In genomic region chr17:78267257-78268073, GRCh38 we compare ENCODE assay signal across 1 cellular context.
TF ChIP-seq lines count a peak whose summit lies in the region.

No MANE protein-coding gene starts in this region.

TF ChIP-seq in K562, 482 proteins besides CTCF, POLR2A, EP300 and RAD21:
- TF ChIP-seq EWSR1 (IDR thresholded peaks at IDR 0.05; ENCODE audit: borderline replicate concordance, low read depth, partially characterized antibody): no peak
- TF ChIP-seq STAT5B (CRISPR knock-in tag; IDR thresholded peaks at IDR 0.05): no peak
- TF ChIP-seq CREM (IDR thresholded peaks at IDR 0.05; ENCODE audit: low read depth): 0 out of 2 replicates have a peak, but pooled peaks have one; percentile 4
- TF ChIP-seq, protein P1, sequence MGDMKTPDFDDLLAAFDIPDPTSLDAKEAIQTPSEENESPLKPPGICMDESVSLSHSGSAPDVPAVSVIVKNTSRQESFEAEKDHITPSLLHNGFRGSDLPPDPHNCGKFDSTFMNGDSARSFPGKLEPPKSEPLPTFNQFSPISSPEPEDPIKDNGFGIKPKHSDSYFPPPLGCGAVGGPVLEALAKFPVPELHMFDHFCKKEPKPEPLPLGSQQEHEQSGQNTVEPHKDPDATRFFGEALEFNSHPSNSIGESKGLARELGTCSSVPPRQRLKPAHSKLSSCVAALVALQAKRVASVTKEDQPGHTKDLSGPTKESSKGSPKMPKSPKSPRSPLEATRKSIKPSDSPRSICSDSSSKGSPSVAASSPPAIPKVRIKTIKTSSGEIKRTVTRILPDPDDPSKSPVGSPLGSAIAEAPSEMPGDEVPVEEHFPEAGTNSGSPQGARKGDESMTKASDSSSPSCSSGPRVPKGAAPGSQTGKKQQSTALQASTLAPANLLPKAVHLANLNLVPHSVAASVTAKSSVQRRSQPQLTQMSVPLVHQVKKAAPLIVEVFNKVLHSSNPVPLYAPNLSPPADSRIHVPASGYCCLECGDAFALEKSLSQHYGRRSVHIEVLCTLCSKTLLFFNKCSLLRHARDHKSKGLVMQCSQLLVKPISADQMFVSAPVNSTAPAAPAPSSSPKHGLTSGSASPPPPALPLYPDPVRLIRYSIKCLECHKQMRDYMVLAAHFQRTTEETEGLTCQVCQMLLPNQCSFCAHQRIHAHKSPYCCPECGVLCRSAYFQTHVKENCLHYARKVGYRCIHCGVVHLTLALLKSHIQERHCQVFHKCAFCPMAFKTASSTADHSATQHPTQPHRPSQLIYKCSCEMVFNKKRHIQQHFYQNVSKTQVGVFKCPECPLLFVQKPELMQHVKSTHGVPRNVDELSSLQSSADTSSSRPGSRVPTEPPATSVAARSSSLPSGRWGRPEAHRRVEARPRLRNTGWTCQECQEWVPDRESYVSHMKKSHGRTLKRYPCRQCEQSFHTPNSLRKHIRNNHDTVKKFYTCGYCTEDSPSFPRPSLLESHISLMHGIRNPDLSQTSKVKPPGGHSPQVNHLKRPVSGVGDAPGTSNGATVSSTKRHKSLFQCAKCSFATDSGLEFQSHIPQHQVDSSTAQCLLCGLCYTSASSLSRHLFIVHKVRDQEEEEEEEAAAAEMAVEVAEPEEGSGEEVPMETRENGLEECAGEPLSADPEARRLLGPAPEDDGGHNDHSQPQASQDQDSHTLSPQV (IDR thresholded peaks at IDR 0.05): peak; percentile 65; the same call in 1 of the 2 replicates
- TF ChIP-seq ZNF589 (CRISPR knock-in tag; IDR thresholded peaks at IDR 0.05; ENCODE audit: low read depth): peak; percentile 62; the same call in 1 of the 2 replicates
- no peak for TF ChIP-seq NBN (IDR thresholded peaks at IDR 0.05; ENCODE audit: low read depth)
- peak; percentile 21; the same call in 1 of the 2 replicates for TF ChIP-seq GATAD2B (IDR thresholded peaks at IDR 0.05; ENCODE audit: borderline replicate concordance)
- TF ChIP-seq ELK1 (CRISPR knock-in tag; IDR thresholded peaks at IDR 0.05): no peak
- TF ChIP-seq, protein P2, sequence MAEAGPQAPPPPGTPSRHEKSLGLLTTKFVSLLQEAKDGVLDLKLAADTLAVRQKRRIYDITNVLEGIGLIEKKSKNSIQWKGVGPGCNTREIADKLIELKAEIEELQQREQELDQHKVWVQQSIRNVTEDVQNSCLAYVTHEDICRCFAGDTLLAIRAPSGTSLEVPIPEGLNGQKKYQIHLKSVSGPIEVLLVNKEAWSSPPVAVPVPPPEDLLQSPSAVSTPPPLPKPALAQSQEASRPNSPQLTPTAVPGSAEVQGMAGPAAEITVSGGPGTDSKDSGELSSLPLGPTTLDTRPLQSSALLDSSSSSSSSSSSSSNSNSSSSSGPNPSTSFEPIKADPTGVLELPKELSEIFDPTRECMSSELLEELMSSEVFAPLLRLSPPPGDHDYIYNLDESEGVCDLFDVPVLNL (CRISPR knock-in tag; IDR thresholded peaks at IDR 0.05; ENCODE audit: low read depth): no peak
- no peak for TF ChIP-seq U2AF1 (optimal IDR thresholded peaks at IDR 0.05; ENCODE audit: low read depth, low read length)
- peak; percentile 31; the same call in 1 of the 2 replicates for TF ChIP-seq RBFOX2 (IDR thresholded peaks at IDR 0.05; ENCODE audit: low read depth, low read length)
- TF ChIP-seq ZFX (CRISPR knock-in tag; IDR thresholded peaks at IDR 0.05): peak; percentile 68
- TF ChIP-seq HOXB6 (CRISPR knock-in tag; IDR thresholded peaks at IDR 0.05; ENCODE audit: borderline replicate concordance): no peak
- TF ChIP-seq PHF8 (IDR thresholded peaks at IDR 0.05; ENCODE audit: borderline replicate concordance, low read length): no peak
- TF ChIP-seq ZNF518B (CRISPR knock-in tag; IDR thresholded peaks at IDR 0.05): no peak
- TF ChIP-seq ATF1 (CRISPR knock-in tag; IDR thresholded peaks at IDR 0.05): no peak
- TF ChIP-seq ATF1 (tag; IDR thresholded peaks at IDR 0.05): 0 out of 2 replicates have a peak, but pooled peaks have one; percentile 13
- no peak for TF ChIP-seq ADNP (tag; IDR thresholded peaks at IDR 0.05)
- no peak for TF ChIP-seq NR2C1 (IDR thresholded peaks at IDR 0.05)
- peak; percentile 53; the same call in 1 of the 2 replicates for TF ChIP-seq NR2C1 (tag; IDR thresholded peaks at IDR 0.05)
- TF ChIP-seq SMAD4 (CRISPR knock-in tag; conservative IDR thresholded peaks at IDR 0.05): 0 out of 2 replicates have a peak, but pooled peaks have one; percentile 32
- TF ChIP-seq SMAD1 (IDR thresholded peaks at IDR 0.05; ENCODE audit: low read depth, low read length, partially characterized antibody): no peak
- TF ChIP-seq NFRKB (IDR thresholded peaks at IDR 0.05; ENCODE audit: low read depth): 0 out of 2 replicates have a peak, but pooled peaks have one; percentile 51
- TF ChIP-seq FOXK2 (conservative IDR thresholded peaks at IDR 0.05 in 1 of 2, IDR thresholded peaks at IDR 0.05 in 1 of 2; ENCODE audit: low read depth in 2 of 2): no peak
- peak; percentile 42; the same call in 1 of the 2 replicates for TF ChIP-seq TFAP4 (CRISPR knock-in tag; IDR thresholded peaks at IDR 0.05; ENCODE audit: borderline replicate concordance)
- TF ChIP-seq ETV6 (IDR thresholded peaks at IDR 0.05; ENCODE audit: borderline replicate concordance in 1 of 2, low read depth in 2 of 2, low read length in 1 of 2): no peak
- no peak for TF ChIP-seq ETV6 (CRISPR knock-in tag; IDR thresholded peaks at IDR 0.05; ENCODE audit: borderline replicate concordance)
- 0 out of 2 replicates have a peak, but pooled peaks have one; percentile 17 for TF ChIP-seq CBFA2T2 (conservative IDR thresholded peaks at IDR 0.05)
- no peak for TF ChIP-seq ZSCAN29 (IDR thresholded peaks at IDR 0.05)
- TF ChIP-seq ILK (tag; IDR thresholded peaks at IDR 0.05; ENCODE audit: borderline replicate concordance, low read depth): no peak
- peak; percentile 45 for TF ChIP-seq RBM39 (optimal IDR thresholded peaks at IDR 0.05; ENCODE audit: low read depth, low read length)
- 0 out of 2 replicates have a peak, but pooled peaks have one; percentile 35 for TF ChIP-seq THRAP3 (IDR thresholded peaks at IDR 0.05; ENCODE audit: borderline replicate concordance)
- TF ChIP-seq CXXC5 (CRISPR knock-in tag; IDR thresholded peaks at IDR 0.05): 0 out of 2 replicates have a peak, but pooled peaks have one; percentile 25
- peak in 1 of 2 experiments; percentile 86; a peak in 2 of 4 replicates for TF ChIP-seq MLLT1 (IDR thresholded peaks at IDR 0.05)
- TF ChIP-seq MAZ (CRISPR knock-in tag; conservative IDR thresholded peaks at IDR 0.05 in 1 of 2, IDR thresholded peaks at IDR 0.05 in 1 of 2): peak in 1 of 2 experiments; percentile 37; a peak in 1 of 4 replicates
- TF ChIP-seq ZNF668 (CRISPR knock-in tag; IDR thresholded peaks at IDR 0.05): no peak
- TF ChIP-seq NR4A1 (CRISPR knock-in tag; IDR thresholded peaks at IDR 0.05): no peak
- peak; percentile 71; the same call in 1 of the 2 replicates for TF ChIP-seq NR4A1 (tag; IDR thresholded peaks at IDR 0.05)
- peak; percentile 74; the same call in 1 of the 2 replicates for TF ChIP-seq KAT7 (CRISPR knock-in tag; IDR thresholded peaks at IDR 0.05; ENCODE audit: borderline replicate concordance)
- no peak; the same call in 1 of the 2 replicates for TF ChIP-seq JUND (IDR thresholded peaks at IDR 0.05; ENCODE audit: borderline replicate concordance, low read depth, low read length)
- TF ChIP-seq JUND (tag; IDR thresholded peaks at IDR 0.05; ENCODE audit: borderline replicate concordance, low read depth, low read length): no peak; the same call in 2 of the 3 replicates
- TF ChIP-seq CBFA2T3 (IDR thresholded peaks at IDR 0.05): peak; percentile 59
- TF ChIP-seq HDAC1 (IDR thresholded peaks at IDR 0.05): peak in 1 of 2 experiments; percentile 28; a peak in 1 of 4 replicates
- TF ChIP-seq KDM5B (IDR thresholded peaks at IDR 0.05; ENCODE audit: insufficient replicate concordance, low read depth, low read length): peak; percentile 25
- TF ChIP-seq GATAD2A (IDR thresholded peaks at IDR 0.05): 0 out of 2 replicates have a peak, but pooled peaks have one; percentile 56
- TF ChIP-seq, protein P3, sequence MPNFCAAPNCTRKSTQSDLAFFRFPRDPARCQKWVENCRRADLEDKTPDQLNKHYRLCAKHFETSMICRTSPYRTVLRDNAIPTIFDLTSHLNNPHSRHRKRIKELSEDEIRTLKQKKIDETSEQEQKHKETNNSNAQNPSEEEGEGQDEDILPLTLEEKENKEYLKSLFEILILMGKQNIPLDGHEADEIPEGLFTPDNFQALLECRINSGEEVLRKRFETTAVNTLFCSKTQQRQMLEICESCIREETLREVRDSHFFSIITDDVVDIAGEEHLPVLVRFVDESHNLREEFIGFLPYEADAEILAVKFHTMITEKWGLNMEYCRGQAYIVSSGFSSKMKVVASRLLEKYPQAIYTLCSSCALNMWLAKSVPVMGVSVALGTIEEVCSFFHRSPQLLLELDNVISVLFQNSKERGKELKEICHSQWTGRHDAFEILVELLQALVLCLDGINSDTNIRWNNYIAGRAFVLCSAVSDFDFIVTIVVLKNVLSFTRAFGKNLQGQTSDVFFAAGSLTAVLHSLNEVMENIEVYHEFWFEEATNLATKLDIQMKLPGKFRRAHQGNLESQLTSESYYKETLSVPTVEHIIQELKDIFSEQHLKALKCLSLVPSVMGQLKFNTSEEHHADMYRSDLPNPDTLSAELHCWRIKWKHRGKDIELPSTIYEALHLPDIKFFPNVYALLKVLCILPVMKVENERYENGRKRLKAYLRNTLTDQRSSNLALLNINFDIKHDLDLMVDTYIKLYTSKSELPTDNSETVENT (CRISPR knock-in tag; IDR thresholded peaks at IDR 0.05): no peak
- TF ChIP-seq ARID1B (IDR thresholded peaks at IDR 0.05): peak; percentile 62
- no peak for TF ChIP-seq NELFE (IDR thresholded peaks at IDR 0.05; ENCODE audit: insufficient read depth, insufficient read length)
- TF ChIP-seq POLR2G (IDR thresholded peaks at IDR 0.05; ENCODE audit: low read depth, low read length): peak; percentile 76
- peak; percentile 83 for TF ChIP-seq ESRRA (IDR thresholded peaks at IDR 0.05; ENCODE audit: borderline replicate concordance, low read depth)
- TF ChIP-seq TOE1 (IDR thresholded peaks at IDR 0.05; ENCODE audit: borderline replicate concordance): 0 out of 2 replicates have a peak, but pooled peaks have one; percentile 14
- TF ChIP-seq TOE1 (CRISPR knock-in tag; IDR thresholded peaks at IDR 0.05; ENCODE audit: borderline replicate concordance, low read depth): no peak
